Comparison of ENCODE assay signal across 8 cellular contexts in genomic region chr15:85690546-85691226, GRCh38.
DNase-seq lines count a peak whose midpoint lies in the region; ATAC-seq and TF ChIP-seq lines count a peak whose summit lies in the region.

No MANE protein-coding gene starts in this region.

- H3K27me3 Mint-ChIP-seq in activated T-cell treated with anti-CD3 and anti-CD28 coated beads, Interleukin-2, amount 50 U/mL, for 72 hours (ENCODE audit: low read depth): no peaks in the 10 kb centered on the region

- ATAC-seq in GM19035 (IDR thresholded peaks at IDR 0.05; ENCODE audit: unreplicated experiment): peak; percentile 46
- ATAC-seq in HG03280 (IDR thresholded peaks at IDR 0.05; ENCODE audit: unreplicated experiment): peak; percentile 40
- ATAC-seq in activated T-cell treated with anti-CD3 and anti-CD28 coated beads, Interleukin-2, amount 50 U/mL, for 72 hours (replicated peaks in 1 of 2): peak; percentile 68 to 81

- intact Hi-C loops in A673 (cut with micrococcal nuclease; ENCODE audit: unreplicated experiment) (no loop called here), posterior cingulate gyrus (cut with DNase I) (no loop called here)

- H3K36me3 ChIP-seq in A673 (ENCODE audit: insufficient read depth, low read length, poor library complexity, severe bottlenecking) (peaks cover 11% of the 10 kb centered on the region), muscle layer of duodenum (ENCODE audit: control insufficient read depth in 1 of 2, insufficient read depth in 2 of 2, low read length in 2 of 2) (peaks cover 38 to 40% of the 10 kb centered on the region in 2 donors)

- H3K4me1 ChIP-seq in A673 (ENCODE audit: insufficient read depth, low read length, poor library complexity, severe bottlenecking): peaks cover 30% of the 10 kb centered on the region
- H3K4me1 ChIP-seq in muscle layer of duodenum (ENCODE audit: control insufficient read depth in 1 of 2, insufficient read depth in 2 of 2, low read length in 2 of 2): peaks cover 27 to 36% of the 10 kb centered on the region in 2 donors

- peak overlapping the region; percentile 86 to 89 for H3K4me3 Mint-ChIP-seq in activated T-cell treated with anti-CD3 and anti-CD28 coated beads, Interleukin-2, amount 50 U/mL, for 72 hours

- no peaks in the 10 kb centered on the region for H3K9me3 Mint-ChIP-seq in activated T-cell treated with anti-CD3 and anti-CD28 coated beads, Interleukin-2, amount 50 U/mL, for 72 hours

- peaks cover 5 to 14% of the 10 kb centered on the region in 2 donors for H3K36me3 Mint-ChIP-seq in activated T-cell treated with anti-CD3 and anti-CD28 coated beads, Interleukin-2, amount 50 U/mL, for 72 hours (ENCODE audit: insufficient read depth in 2 of 2)

- H3K4me3 ChIP-seq in A673 (ENCODE audit: low read depth, low read length, poor library complexity, severe bottlenecking): no peak overlapping the region
- peak overlapping the region; percentile 55 to 64 for H3K4me3 ChIP-seq in muscle layer of duodenum (ENCODE audit: low read depth in 1 of 2, low read length in 2 of 2)
- H3K4me3 ChIP-seq in foreskin fibroblast (ENCODE audit: low read depth in 1 of 2, low read length in 2 of 2): no peak overlapping the region

- TF ChIP-seq CTCF in A673 (conservative IDR thresholded peaks at IDR 0.05; ENCODE audit: low read depth, low read length): no peak
- TF ChIP-seq CTCF in foreskin fibroblast (IDR thresholded peaks at IDR 0.05; ENCODE audit: low read depth, low read length): no peak

- H3K27ac ChIP-seq in A673 (ENCODE audit: low read depth, low read length, poor library complexity, severe bottlenecking) (peak overlapping the region; percentile 56), muscle layer of duodenum (ENCODE audit: low read length) (peak overlapping the region; percentile 82)

- no peaks in the 10 kb centered on the region for H3K27me3 ChIP-seq in A673 (replicated peaks; ENCODE audit: insufficient read depth, low read depth, low read length, poor library complexity)
- H3K27me3 ChIP-seq in muscle layer of duodenum (ENCODE audit: low read depth, low read length): no peaks in the 10 kb centered on the region

- DNase-seq in A673 (ENCODE audit: low spot score) (peak; percentile 12), iPS-NIHi7 (ENCODE audit: extremely low spot score) (no peak), posterior cingulate gyrus (no peak), foreskin fibroblast (no peak)
- peak; percentile 67 to 73 for DNase-seq in activated T-cell treated with anti-CD3 and anti-CD28 coated beads, Interleukin-2, amount 50 U/mL, for 72 hours

- no peaks in the 10 kb centered on the region for H3K9me3 ChIP-seq in A673 (ENCODE audit: low read depth, low read length, poor library complexity, severe bottlenecking)
- no peaks in the 10 kb centered on the region for H3K9me3 ChIP-seq in muscle layer of duodenum (ENCODE audit: control insufficient read depth in 1 of 2, low read length in 2 of 2)

- peak overlapping the region; percentile 100 for H3K27ac Mint-ChIP-seq in activated T-cell treated with anti-CD3 and anti-CD28 coated beads, Interleukin-2, amount 50 U/mL, for 72 hours

- peaks cover 77% of the 10 kb centered on the region for H3K4me1 Mint-ChIP-seq in activated T-cell treated with anti-CD3 and anti-CD28 coated beads, Interleukin-2, amount 50 U/mL, for 72 hours (ENCODE audit: low read depth)

- POLR2A ChIA-PET in A673 (lab: Charles Lee; ENCODE audit: low non-redundant PET): no interaction called here

- CTCF ChIA-PET in A673 (lab: Charles Lee): no interaction called here

- BruUV-seq in A673 (replicated peaks; lab: Mats Ljungman, UMichigan): no TSS peak

Comparison
In these comparisons a context has a peak if more than half of its experiments do, and no peak if none do; other contexts are left out.
1. DNase-seq: peak in A673 (single experiment) and activated T-cell treated with anti-CD3 and anti-CD28 coated beads, Interleukin-2, amount 50 U/mL, for 72 hours (2 of 2); none in iPS-NIHi7 (single experiment), posterior cingulate gyrus (0 of 10) and foreskin fibroblast (0 of 2).
2. H3K4me3 ChIP-seq: peak in muscle layer of duodenum (2 of 2); none in A673 (single experiment) and foreskin fibroblast (0 of 2).
3. Peak in every context shown above with its lines, with median percentiles within 50 percentile points of each other: ATAC-seq.